Comparison of ENCODE assay signal across 22 cellular contexts in the genomic region with DNA sequence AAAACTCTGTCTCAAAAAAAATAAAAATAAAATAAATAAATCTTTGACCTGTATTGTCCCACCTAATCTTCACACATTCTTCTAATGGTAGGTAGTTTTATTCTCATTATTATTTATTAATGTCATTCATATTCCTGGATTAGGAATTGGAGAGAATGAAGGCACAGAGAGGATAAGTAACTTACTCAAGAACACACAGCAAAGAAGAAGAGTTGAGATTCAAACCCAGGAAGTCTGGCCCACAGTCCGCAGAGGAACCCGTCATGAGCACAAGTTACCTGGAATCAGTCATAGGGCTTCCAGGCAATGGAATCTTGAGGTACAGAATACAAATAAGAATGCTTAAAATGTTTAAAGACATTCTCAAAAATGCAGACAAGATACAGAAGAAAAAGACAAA. TPM values are rescaled to one million over a fixed set of nuclear protein-coding genes. Genes with fewer than 3 reads are reported as not detected.
DNase-seq lines count a peak whose midpoint lies in the region; ATAC-seq and FAIRE-seq lines count a peak whose summit lies in the region.
"Had no signal": no experiment of that assay in that cellular context is flagged by ENCODE, and none has a peak within 500 bp of the region (broad histone marks: within the 10 kb centered on the region; RNA-seq: fewer than 3 reads in every experiment).

No MANE protein-coding gene starts in this region.

- peaks cover 26% of the 10 kb centered on the region for H3K4me1 Mint-ChIP-seq in activated CD8-positive, alpha-beta memory T cell treated with anti-CD3 and anti-CD28 coated beads, Interleukin-2, amount 10 ng/mL, durations not matched to agents 7 days and 5 days
- H3K4me1 Mint-ChIP-seq: CD14-positive monocyte had no signal

- H3K4me3 Mint-ChIP-seq in activated CD8-positive, alpha-beta memory T cell treated with anti-CD3 and anti-CD28 coated beads, Interleukin-2, amount 10 ng/mL, durations not matched to agents 7 days and 5 days = no peak overlapping the region
- H3K4me3 Mint-ChIP-seq: CD14-positive monocyte; CD8-positive, alpha-beta memory T cell had no signal

- H3K9me3 Mint-ChIP-seq in activated CD8-positive, alpha-beta memory T cell treated with anti-CD3 and anti-CD28 coated beads, Interleukin-2, amount 10 ng/mL, durations not matched to agents 7 days and 5 days (ENCODE audit: low read depth) = peaks cover 7% of the 10 kb centered on the region

- peak; percentile 7 for DNase-seq in activated CD8-positive, alpha-beta memory T cell treated with anti-CD3 and anti-CD28 coated beads, Interleukin-2, amount 10 ng/mL, durations not matched to agents 7 days and 5 days
- no peak for DNase-seq in activated CD8-positive, alpha-beta memory T cell treated with anti-CD3 and anti-CD28 coated beads, Interleukin-2, amount 50 U/mL, for 48 hours
- DNase-seq in DMS153 treated with DMSO at 0.1 percent for 48 hours (lab: John Stamatoyannopoulos, UW; ENCODE audit: unreplicated experiment) = no peak
- DNase-seq: 8988T; ACHN; BE2C; C1 segment of cervical spinal cord; CD4-positive, alpha-beta memory T cell; CD4-positive, CD25-positive, alpha-beta regulatory T cell; CD8-positive, alpha-beta memory T cell; COR-L47; DMS 273 treated with DMSO at 0.1 percent for 48 hours; DMS153; DMS79 treated with DMSO at 0.1 percent for 48 hours; GF-D8 had no signal

- peaks cover 17% of the 10 kb centered on the region for H3K27me3 Mint-ChIP-seq in activated CD8-positive, alpha-beta memory T cell treated with anti-CD3 and anti-CD28 coated beads, Interleukin-2, amount 10 ng/mL, durations not matched to agents 7 days and 5 days
- H3K27me3 Mint-ChIP-seq: CD4-positive, alpha-beta memory T cell; CD4-positive, CD25-positive, alpha-beta regulatory T cell had no signal

- H3K36me3 Mint-ChIP-seq in activated CD8-positive, alpha-beta memory T cell treated with anti-CD3 and anti-CD28 coated beads, Interleukin-2, amount 10 ng/mL, durations not matched to agents 7 days and 5 days = peaks cover 2% of the 10 kb centered on the region
- H3K36me3 Mint-ChIP-seq: CD14-positive monocyte; CD4-positive, alpha-beta memory T cell; CD4-positive, CD25-positive, alpha-beta regulatory T cell; CD8-positive, alpha-beta memory T cell had no signal

- CTCF ChIA-PET in activated CD8-positive, alpha-beta memory T cell treated with anti-CD3 and anti-CD28 coated beads, Interleukin-2, amount 10 ng/mL, durations not matched to agents 7 days and 5 days (lab: Charles Lee) = no interaction called here

- FAIRE-seq in islet of Langerhans (lab: Jason Lieb, UNC) = peak; percentile 5
- FAIRE-seq: A204.1, G401.6, GM12891, GM19239 had no signal

- no peak overlapping the region for H3K27ac Mint-ChIP-seq in activated CD8-positive, alpha-beta memory T cell treated with anti-CD3 and anti-CD28 coated beads, Interleukin-2, amount 10 ng/mL, durations not matched to agents 7 days and 5 days
- H3K27ac Mint-ChIP-seq: CD14-positive monocyte; CD4-positive, alpha-beta memory T cell; CD4-positive, CD25-positive, alpha-beta regulatory T cell had no signal

- no peak for ATAC-seq in activated CD8-positive, alpha-beta memory T cell treated with anti-CD3 and anti-CD28 coated beads, Interleukin-2, amount 10 ng/mL, durations not matched to agents 7 days and 5 days
- ATAC-seq in GM21447 (IDR thresholded peaks at IDR 0.05; ENCODE audit: unreplicated experiment) = no peak

RNA-seq across cellular contexts. Expression of a gene that starts 46.3 kb away (rescaled TPM):
- 10 to 100 TPM in 1 of 2 experiments, 1 to 10 TPM in 1; 9.9 to 15.9 TPM for total RNA-seq in activated CD8-positive, alpha-beta memory T cell treated with anti-CD3 and anti-CD28 coated beads, Interleukin-2, amount 10 ng/mL, durations not matched to agents 7 days and 5 days
